In the genomic region with DNA sequence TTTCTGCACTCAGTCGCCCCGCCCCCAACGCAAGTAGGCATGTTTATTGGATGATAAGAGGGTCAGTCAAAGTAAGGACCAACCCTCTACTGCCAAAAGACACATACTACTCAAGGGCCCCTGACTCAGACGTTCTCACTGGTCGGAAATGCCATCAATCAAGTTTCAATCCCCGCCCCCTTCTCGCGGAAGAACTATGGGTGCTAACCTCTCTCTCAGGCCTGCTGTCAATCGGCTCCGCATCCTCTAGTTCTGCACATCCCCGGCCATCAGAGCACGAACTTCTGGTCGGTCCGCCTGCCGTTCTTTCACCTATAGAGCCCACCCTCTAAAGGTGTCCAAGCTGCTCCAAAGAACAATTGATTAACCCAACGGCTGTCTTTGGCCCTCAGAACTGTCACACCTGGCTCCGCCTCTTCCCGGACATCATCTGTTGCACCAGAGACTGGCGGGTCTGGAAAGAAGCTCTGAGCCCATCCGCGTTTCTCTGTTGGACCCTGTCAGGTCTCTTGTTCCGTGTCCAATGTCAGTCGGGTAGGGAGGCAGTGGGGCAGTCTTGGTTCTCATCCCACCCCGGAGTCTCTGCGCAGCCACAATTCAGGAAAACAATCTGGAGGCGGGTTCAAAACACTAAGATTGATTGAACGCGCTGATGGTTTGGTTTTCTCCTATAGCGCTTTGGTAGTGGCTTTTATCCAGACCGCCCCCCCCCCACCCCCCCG, we compare ENCODE assay signal across 1 cellular context.
TF ChIP-seq lines count a peak whose summit lies in the region.

No MANE protein-coding gene starts in this region.

TF ChIP-seq in HEK293, 187 proteins besides CTCF, POLR2A, EP300 and RAD21 (continued from another document):
- TF ChIP-seq, protein P1, sequence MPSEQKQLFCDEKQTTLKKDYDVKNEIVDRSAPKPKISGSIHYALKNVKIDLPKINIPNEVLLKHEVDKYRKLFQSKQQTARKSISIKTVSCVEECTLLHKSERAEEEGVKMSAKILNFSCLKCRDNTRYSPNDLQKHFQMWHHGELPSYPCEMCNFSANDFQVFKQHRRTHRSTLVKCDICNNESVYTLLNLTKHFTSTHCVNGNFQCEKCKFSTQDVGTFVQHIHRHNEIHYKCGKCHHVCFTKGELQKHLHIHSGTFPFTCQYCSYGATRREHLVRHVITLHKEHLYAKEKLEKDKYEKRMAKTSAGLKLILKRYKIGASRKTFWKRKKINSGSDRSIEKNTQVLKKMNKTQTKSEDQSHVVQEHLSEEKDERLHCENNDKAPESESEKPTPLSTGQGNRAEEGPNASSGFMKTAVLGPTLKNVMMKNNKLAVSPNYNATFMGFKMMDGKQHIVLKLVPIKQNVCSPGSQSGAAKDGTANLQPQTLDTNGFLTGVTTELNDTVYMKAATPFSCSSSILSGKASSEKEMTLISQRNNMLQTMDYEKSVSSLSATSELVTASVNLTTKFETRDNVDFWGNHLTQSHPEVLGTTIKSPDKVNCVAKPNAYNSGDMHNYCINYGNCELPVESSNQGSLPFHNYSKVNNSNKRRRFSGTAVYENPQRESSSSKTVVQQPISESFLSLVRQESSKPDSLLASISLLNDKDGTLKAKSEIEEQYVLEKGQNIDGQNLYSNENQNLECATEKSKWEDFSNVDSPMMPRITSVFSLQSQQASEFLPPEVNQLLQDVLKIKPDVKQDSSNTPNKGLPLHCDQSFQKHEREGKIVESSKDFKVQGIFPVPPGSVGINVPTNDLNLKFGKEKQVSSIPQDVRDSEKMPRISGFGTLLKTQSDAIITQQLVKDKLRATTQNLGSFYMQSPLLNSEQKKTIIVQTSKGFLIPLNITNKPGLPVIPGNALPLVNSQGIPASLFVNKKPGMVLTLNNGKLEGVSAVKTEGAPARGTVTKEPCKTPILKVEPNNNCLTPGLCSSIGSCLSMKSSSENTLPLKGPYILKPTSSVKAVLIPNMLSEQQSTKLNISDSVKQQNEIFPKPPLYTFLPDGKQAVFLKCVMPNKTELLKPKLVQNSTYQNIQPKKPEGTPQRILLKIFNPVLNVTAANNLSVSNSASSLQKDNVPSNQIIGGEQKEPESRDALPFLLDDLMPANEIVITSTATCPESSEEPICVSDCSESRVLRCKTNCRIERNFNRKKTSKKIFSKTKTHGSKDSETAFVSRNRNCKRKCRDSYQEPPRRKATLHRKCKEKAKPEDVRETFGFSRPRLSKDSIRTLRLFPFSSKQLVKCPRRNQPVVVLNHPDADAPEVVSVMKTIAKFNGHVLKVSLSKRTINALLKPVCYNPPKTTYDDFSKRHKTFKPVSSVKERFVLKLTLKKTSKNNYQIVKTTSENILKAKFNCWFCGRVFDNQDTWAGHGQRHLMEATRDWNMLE (tag by site-specific recombination; conservative IDR thresholded peaks at IDR 0.05; ENCODE audit: low read depth) = peak; percentile 58
- TF ChIP-seq ZFP69B (tag by site-specific recombination; IDR thresholded peaks at IDR 0.05) = peak; percentile 89
- peak; percentile 41; the same call in 1 of the 2 replicates for TF ChIP-seq ZBTB20 (tag by site-specific recombination; IDR thresholded peaks at IDR 0.05)
- no peak for TF ChIP-seq BCL6B (tag by site-specific recombination; IDR thresholded peaks at IDR 0.05)
- TF ChIP-seq, protein P2, sequence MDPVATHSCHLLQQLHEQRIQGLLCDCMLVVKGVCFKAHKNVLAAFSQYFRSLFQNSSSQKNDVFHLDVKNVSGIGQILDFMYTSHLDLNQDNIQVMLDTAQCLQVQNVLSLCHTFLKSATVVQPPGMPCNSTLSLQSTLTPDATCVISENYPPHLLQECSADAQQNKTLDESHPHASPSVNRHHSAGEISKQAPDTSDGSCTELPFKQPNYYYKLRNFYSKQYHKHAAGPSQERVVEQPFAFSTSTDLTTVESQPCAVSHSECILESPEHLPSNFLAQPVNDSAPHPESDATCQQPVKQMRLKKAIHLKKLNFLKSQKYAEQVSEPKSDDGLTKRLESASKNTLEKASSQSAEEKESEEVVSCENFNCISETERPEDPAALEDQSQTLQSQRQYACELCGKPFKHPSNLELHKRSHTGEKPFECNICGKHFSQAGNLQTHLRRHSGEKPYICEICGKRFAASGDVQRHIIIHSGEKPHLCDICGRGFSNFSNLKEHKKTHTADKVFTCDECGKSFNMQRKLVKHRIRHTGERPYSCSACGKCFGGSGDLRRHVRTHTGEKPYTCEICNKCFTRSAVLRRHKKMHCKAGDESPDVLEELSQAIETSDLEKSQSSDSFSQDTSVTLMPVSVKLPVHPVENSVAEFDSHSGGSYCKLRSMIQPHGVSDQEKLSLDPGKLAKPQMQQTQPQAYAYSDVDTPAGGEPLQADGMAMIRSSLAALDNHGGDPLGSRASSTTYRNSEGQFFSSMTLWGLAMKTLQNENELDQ (tag by site-specific recombination; IDR thresholded peaks at IDR 0.05; ENCODE audit: low read depth) = no peak
- TF ChIP-seq, protein P3, sequence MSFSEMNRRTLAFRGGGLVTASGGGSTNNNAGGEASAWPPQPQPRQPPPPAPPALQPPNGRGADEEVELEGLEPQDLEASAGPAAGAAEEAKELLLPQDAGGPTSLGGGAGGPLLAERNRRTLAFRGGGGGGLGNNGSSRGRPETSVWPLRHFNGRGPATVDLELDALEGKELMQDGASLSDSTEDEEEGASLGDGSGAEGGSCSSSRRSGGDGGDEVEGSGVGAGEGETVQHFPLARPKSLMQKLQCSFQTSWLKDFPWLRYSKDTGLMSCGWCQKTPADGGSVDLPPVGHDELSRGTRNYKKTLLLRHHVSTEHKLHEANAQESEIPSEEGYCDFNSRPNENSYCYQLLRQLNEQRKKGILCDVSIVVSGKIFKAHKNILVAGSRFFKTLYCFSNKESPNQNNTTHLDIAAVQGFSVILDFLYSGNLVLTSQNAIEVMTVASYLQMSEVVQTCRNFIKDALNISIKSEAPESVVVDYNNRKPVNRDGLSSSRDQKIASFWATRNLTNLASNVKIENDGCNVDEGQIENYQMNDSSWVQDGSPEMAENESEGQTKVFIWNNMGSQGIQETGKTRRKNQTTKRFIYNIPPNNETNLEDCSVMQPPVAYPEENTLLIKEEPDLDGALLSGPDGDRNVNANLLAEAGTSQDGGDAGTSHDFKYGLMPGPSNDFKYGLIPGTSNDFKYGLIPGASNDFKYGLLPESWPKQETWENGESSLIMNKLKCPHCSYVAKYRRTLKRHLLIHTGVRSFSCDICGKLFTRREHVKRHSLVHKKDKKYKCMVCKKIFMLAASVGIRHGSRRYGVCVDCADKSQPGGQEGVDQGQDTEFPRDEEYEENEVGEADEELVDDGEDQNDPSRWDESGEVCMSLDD (tag by site-specific recombination; IDR thresholded peaks at IDR 0.05) = no peak
- peak; percentile 89 for TF ChIP-seq SP3 (tag by site-specific recombination; IDR thresholded peaks at IDR 0.05)
- TF ChIP-seq SP2 (tag by site-specific recombination; IDR thresholded peaks at IDR 0.05) = peak; percentile 91
- peak; percentile 68 for TF ChIP-seq ZNF335 (tag by site-specific recombination; conservative IDR thresholded peaks at IDR 0.05)
- TF ChIP-seq, protein P4, sequence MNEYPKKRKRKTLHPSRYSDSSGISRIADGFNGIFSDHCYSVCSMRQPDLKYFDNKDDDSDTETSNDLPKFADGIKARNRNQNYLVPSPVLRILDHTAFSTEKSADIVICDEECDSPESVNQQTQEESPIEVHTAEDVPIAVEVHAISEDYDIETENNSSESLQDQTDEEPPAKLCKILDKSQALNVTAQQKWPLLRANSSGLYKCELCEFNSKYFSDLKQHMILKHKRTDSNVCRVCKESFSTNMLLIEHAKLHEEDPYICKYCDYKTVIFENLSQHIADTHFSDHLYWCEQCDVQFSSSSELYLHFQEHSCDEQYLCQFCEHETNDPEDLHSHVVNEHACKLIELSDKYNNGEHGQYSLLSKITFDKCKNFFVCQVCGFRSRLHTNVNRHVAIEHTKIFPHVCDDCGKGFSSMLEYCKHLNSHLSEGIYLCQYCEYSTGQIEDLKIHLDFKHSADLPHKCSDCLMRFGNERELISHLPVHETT (tag by site-specific recombination; IDR thresholded peaks at IDR 0.05) = peak; percentile 54; the same call in 1 of the 2 replicates
- no peak for TF ChIP-seq ZNF121 (tag by site-specific recombination; IDR thresholded peaks at IDR 0.05)
- TF ChIP-seq ZNF169 (tag by site-specific recombination; IDR thresholded peaks at IDR 0.05) = no peak
TF ChIP-seq in HEK293: peak in this region for 38.
